ENCODE assay signal across 22 cellular contexts in the genomic region with DNA sequence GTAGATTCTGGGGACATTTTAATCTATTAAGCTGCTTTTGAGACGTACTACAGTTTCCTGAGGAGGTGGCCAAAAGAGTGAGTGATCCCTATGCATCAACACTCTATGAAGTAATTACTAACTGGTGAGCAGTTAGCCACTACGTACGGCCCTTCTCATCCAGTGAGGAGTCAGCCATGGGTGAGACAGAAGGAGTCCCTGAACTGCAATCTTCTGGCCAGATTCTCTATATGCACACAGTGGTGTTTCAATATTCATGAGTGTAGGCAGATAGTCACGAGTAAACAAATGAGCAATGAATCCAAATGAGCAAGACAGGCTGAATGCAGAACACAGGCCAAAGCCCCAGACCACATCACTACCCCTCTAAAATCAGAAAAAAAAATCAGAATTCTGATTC. TPM values are rescaled to one million over a fixed set of nuclear protein-coding genes. Genes with fewer than 3 reads are reported as not detected.
DNase-seq lines count a peak whose midpoint lies in the region; FAIRE-seq and TF ChIP-seq lines count a peak whose summit lies in the region.
"Had no signal": no experiment of that assay in that cellular context is flagged by ENCODE, and none has a peak within 500 bp of the region (broad histone marks: within the 10 kb centered on the region; RNA-seq: fewer than 3 reads in every experiment).

No MANE protein-coding gene starts in this region.

- H2BK5ac ChIP-seq in H1 (ENCODE audit: low read depth, low read length), result no peak overlapping the region

- WGBS in GM23248 (ENCODE audit: low coverage in 1 of 2, low lambda C conversion rate in 2 of 2, missing lambda C conversion rate in 2 of 2), 2 experiments, result 14% methylated on average over 4 of the region's 4 CpGs
- 94% methylated on average over 4 of the region's 4 CpGs; no CpG with 5 or more reads in 1 of the 2 experiments for WGBS in H1 (ENCODE audit: extremely low coverage in 1 of 2, insufficient coverage in 1 of 2, insufficient read length in 1 of 2, insufficient replicate concordance in 2 of 2, low coverage in 1 of 2, low lambda C conversion rate in 2 of 2, missing lambda C conversion rate in 1 of 2), 2 experiments

- H3K4ac ChIP-seq in H1 (replicated peaks; ENCODE audit: insufficient read length, low read depth, low read length), result no peak overlapping the region

- H3K9me3 Mint-ChIP-seq in activated T-helper 1 cell treated with anti-CD3 and anti-CD28 coated beads, Interleukin-12 subunit alpha, Interleukin-12 subunit beta, Interleukin-2, Interleukin-4 antibody, amounts not matched to agents 30 ng/mL and 10 ng/mL and 1 ng/mL, durations not matched to agents 14 hours and 24 hours and 36 hours, result no peaks in the 10 kb centered on the region
- H3K9me3 Mint-ChIP-seq in type B pancreatic cell, result no peaks in the 10 kb centered on the region

- H3F3A ChIP-seq in GM23248 (ENCODE audit: insufficient read depth), result peaks cover 25% of the 10 kb centered on the region

- H3K27ac ChIP-seq in GM23248 (0 out of 2 replicates have a peak overlapping the region, but pooled peaks have one; percentile 18), OCI-LY3 (ENCODE audit: low read length) (no peak overlapping the region), H1 (ENCODE audit: low read depth, low read length) (no peak overlapping the region)
- H3K27ac ChIP-seq: SK-N-MC had no signal

- no peaks in the 10 kb centered on the region; the same call in 1 of the 2 replicates for H3K79me1 ChIP-seq in H1 (ENCODE audit: low read depth, low read length)

- H3K14ac ChIP-seq in H1 (ENCODE audit: insufficient read length), result no peak overlapping the region

- no peak overlapping the region for H4K91ac ChIP-seq in H1 (replicated peaks; ENCODE audit: insufficient read length, low read length)

- H3K18ac ChIP-seq in H1 (ENCODE audit: extremely low read depth, low read length), result no peak overlapping the region

- H2AK5ac ChIP-seq in H1 (ENCODE audit: low read depth, low read length), result no peak overlapping the region

- POLR2A ChIA-PET in H1 (lab: Charles Lee; ENCODE audit: partially characterized antibody), result interaction anchor here (1.1 to 1.5 kb wide), 3 partner anchors 32 to 36 kb away, joined by 3 to 6 read pairs (median 5); partner anchors contain the start of gene MAPRE3

- H4K20me1 ChIP-seq in GM23248 (ENCODE audit: insufficient read depth), result no peaks in the 10 kb centered on the region
- H4K20me1 ChIP-seq in OCI-LY3 (ENCODE audit: insufficient read depth, low read length), result no peaks in the 10 kb centered on the region
- H4K20me1 ChIP-seq in H1 (replicated peaks in 1 of 2; ENCODE audit: control insufficient read depth in 1 of 2, insufficient read depth in 2 of 2, low read length in 2 of 2), result no peaks in the 10 kb centered on the region

- no peak overlapping the region for H2BK20ac ChIP-seq in H1 (ENCODE audit: low read length)

- H4K5ac ChIP-seq in H1 (ENCODE audit: insufficient read length, low read depth, low read length), result no peak overlapping the region

- H3K79me2 ChIP-seq in GM23248 (ENCODE audit: insufficient read depth), result no peaks in the 10 kb centered on the region
- no peaks in the 10 kb centered on the region for H3K79me2 ChIP-seq in OCI-LY3 (ENCODE audit: low read length)
- no peaks in the 10 kb centered on the region for H3K79me2 ChIP-seq in H1 (ENCODE audit: control insufficient read depth in 1 of 2, insufficient read depth in 2 of 2, low read length in 2 of 2)

- H3K4me1 ChIP-seq in GM23248 (ENCODE audit: insufficient read depth), result peaks cover 22% of the 10 kb centered on the region
- peaks cover 24% of the 10 kb centered on the region for H3K4me1 ChIP-seq in OCI-LY3 (ENCODE audit: low read length)
- H3K4me1 ChIP-seq in H1 (replicated peaks in 1 of 4; ENCODE audit: control insufficient read depth in 3 of 4, insufficient read depth in 4 of 4, low read length in 3 of 4), result 0 out of 7 replicates have a peak, but pooled peaks cover 0 to 2% (median 0%) of the 10 kb centered on the region in 4 experiments
- H3K4me1 ChIP-seq: BE2C, HAP-1 had no signal

- H3K23ac ChIP-seq in H1 (ENCODE audit: insufficient read length), result no peak overlapping the region

- H3K36me3 ChIP-seq in GM23248 (ENCODE audit: low read depth) (no peaks in the 10 kb centered on the region), OCI-LY3 (replicated peaks; ENCODE audit: low read depth, low read length) (no peaks in the 10 kb centered on the region), H1 (ENCODE audit: control insufficient read depth in 2 of 4, insufficient read depth in 4 of 4, low read length in 3 of 4) (no peaks in the 10 kb centered on the region)
- H3K36me3 ChIP-seq: BE2C, HAP-1 had no signal

- DNase-seq in GM23248, result peak; percentile 85
- no peak for DNase-seq in H1 (ENCODE audit: low read depth in 1 of 2, low spot score in 2 of 2)
- DNase-seq in pons (ENCODE audit: low spot score), result peak; percentile 49
- DNase-seq in activated T-helper 1 cell treated with anti-CD3 and anti-CD28 coated beads, Interleukin-12 subunit alpha, Interleukin-12 subunit beta, Interleukin-2, Interleukin-4 antibody, amounts not matched to agents 30 ng/mL and 10 ng/mL and 1 ng/mL, durations not matched to agents 14 hours and 24 hours and 36 hours (ENCODE audit: low spot score), result no peak
- no peak for DNase-seq in type B pancreatic cell (ENCODE audit: extremely low spot score, unreplicated experiment)
- DNase-seq in OCI-M1 (lab: John Stamatoyannopoulos, UW), result no peak
- DNase-seq in activated CD4-positive, alpha-beta T cell treated with anti-CD3 and anti-CD28 coated beads for 48 hours, result no peak
- DNase-seq: BE2C, DMS79, MM.1S, NCI-H1092, NCI-H146, NCI-H2029, NCI-H2227 treated with DMSO at 0.1 percent for 48 hours, NCI-H524, RPMI8226, SHP77 treated with DMSO at 0.1 percent for 48 hours, SW 1271 had no signal

- H3K4me3 Mint-ChIP-seq in activated T-helper 1 cell treated with anti-CD3 and anti-CD28 coated beads, Interleukin-12 subunit alpha, Interleukin-12 subunit beta, Interleukin-2, Interleukin-4 antibody, amounts not matched to agents 30 ng/mL and 10 ng/mL and 1 ng/mL, durations not matched to agents 14 hours and 24 hours and 36 hours, result no peak overlapping the region
- no peak overlapping the region for H3K4me3 Mint-ChIP-seq in type B pancreatic cell

- H3K27me3 Mint-ChIP-seq in activated T-helper 1 cell treated with anti-CD3 and anti-CD28 coated beads, Interleukin-12 subunit alpha, Interleukin-12 subunit beta, Interleukin-2, Interleukin-4 antibody, amounts not matched to agents 30 ng/mL and 10 ng/mL and 1 ng/mL, durations not matched to agents 14 hours and 24 hours and 36 hours (ENCODE audit: insufficient read depth), result peaks cover 15% of the 10 kb centered on the region
- H3K27me3 Mint-ChIP-seq in type B pancreatic cell, result no peaks in the 10 kb centered on the region

- H2BK12ac ChIP-seq in H1 (ENCODE audit: low read depth, low read length), result peak overlapping the region; percentile 28; the same call in 1 of the 2 replicates

- H3K27ac Mint-ChIP-seq in activated T-helper 1 cell treated with anti-CD3 and anti-CD28 coated beads, Interleukin-12 subunit alpha, Interleukin-12 subunit beta, Interleukin-2, Interleukin-4 antibody, amounts not matched to agents 30 ng/mL and 10 ng/mL and 1 ng/mL, durations not matched to agents 14 hours and 24 hours and 36 hours, result no peak overlapping the region
- H3K27ac Mint-ChIP-seq in type B pancreatic cell, result no peak overlapping the region

- no peak overlapping the region for H4K8ac ChIP-seq in H1 (ENCODE audit: extremely low read depth, insufficient read depth, low read length)

- TF ChIP-seq RAD21 in H1 (IDR thresholded peaks at IDR 0.05 in 1 of 2, conservative IDR thresholded peaks at IDR 0.05 in 1 of 2; ENCODE audit: low read depth in 2 of 2, low read length in 2 of 2), result no peak

- H3K9me2 ChIP-seq in GM23248 (ENCODE audit: insufficient read depth), result no peaks in the 10 kb centered on the region

- H3K23me2 ChIP-seq in H1 (ENCODE audit: low read depth, low read length), result no peaks in the 10 kb centered on the region

- TF ChIP-seq CTCF in OCI-LY3 (IDR thresholded peaks at IDR 0.05; ENCODE audit: low read depth, low read length) (no peak), H1 (IDR thresholded peaks at IDR 0.05; ENCODE audit: control extremely low read depth in 1 of 3, insufficient read depth in 1 of 3, low read depth in 1 of 3, low read length in 3 of 3) (no peak), type B pancreatic cell (conservative IDR thresholded peaks at IDR 0.05) (no peak)

- intact Hi-C loops in activated T-helper 1 cell treated with anti-CD3 and anti-CD28 coated beads, Interleukin-12 subunit alpha, Interleukin-12 subunit beta, Interleukin-2, Interleukin-4 antibody, amounts not matched to agents 30 ng/mL and 10 ng/mL and 1 ng/mL, durations not matched to agents 14 hours and 24 hours and 36 hours (cut with micrococcal nuclease), result no loop called here

- H3K4me1 Mint-ChIP-seq in activated T-helper 1 cell treated with anti-CD3 and anti-CD28 coated beads, Interleukin-12 subunit alpha, Interleukin-12 subunit beta, Interleukin-2, Interleukin-4 antibody, amounts not matched to agents 30 ng/mL and 10 ng/mL and 1 ng/mL, durations not matched to agents 14 hours and 24 hours and 36 hours (ENCODE audit: low read depth), result no peaks in the 10 kb centered on the region
- H3K4me1 Mint-ChIP-seq in type B pancreatic cell (ENCODE audit: unreplicated experiment), result no peaks in the 10 kb centered on the region

- TF ChIP-seq POLR2A in H1 (IDR thresholded peaks at IDR 0.05; ENCODE audit: control extremely low read depth in 1 of 2, low read depth in 2 of 2, low read length in 2 of 2), result no peak

- CTCF ChIA-PET in H1 (lab: Charles Lee; ENCODE audit: partially characterized antibody), result interaction anchor here (1.5 to 3.8 kb wide), 5 partner anchors 9 to 41 kb away, joined by 4 to 19 read pairs (median 7); no protein-coding TSS in a partner anchor

- H3K9me3 ChIP-seq in GM23248 (ENCODE audit: low read depth) (no peaks in the 10 kb centered on the region), OCI-LY3 (ENCODE audit: insufficient read depth, low read length) (no peaks in the 10 kb centered on the region), H1 (ENCODE audit: insufficient read depth in 2 of 2, low read depth in 1 of 2, low read length in 1 of 2) (no peaks in the 10 kb centered on the region)
- H3K9me3 ChIP-seq: BE2C, HAP-1 had no signal

- H2BK15ac ChIP-seq in H1 (ENCODE audit: low read length), result no peak overlapping the region

- H2BK120ac ChIP-seq in H1 (replicated peaks; ENCODE audit: low read depth, low read length), result no peak overlapping the region

- H3K56ac ChIP-seq in H1 (replicated peaks; ENCODE audit: insufficient read length, low read depth, low read length), result no peak overlapping the region

- in situ Hi-C loops in GM23248 (cut with MboI), result no loop called here

- no peak for TF ChIP-seq EP300 in H1 (IDR thresholded peaks at IDR 0.05; ENCODE audit: borderline replicate concordance in 1 of 2, low read depth in 2 of 2, low read length in 2 of 2)

- H3K4me2 ChIP-seq in GM23248 (ENCODE audit: unreplicated experiment), result no peak overlapping the region
- H3K4me2 ChIP-seq in OCI-LY3 (ENCODE audit: low read length), result peak overlapping the region; percentile 61
- H3K4me2 ChIP-seq in H1 (ENCODE audit: insufficient read depth in 1 of 2, low read depth in 2 of 2, low read length in 2 of 2), result no peak overlapping the region

- FAIRE-seq in H1 (lab: Jason Lieb, UNC), result no peak
- FAIRE-seq: A204.1 had no signal

- H3K4me3 ChIP-seq in GM23248, result no peak overlapping the region
- H3K4me3 ChIP-seq in OCI-LY3 (ENCODE audit: low read length), result no peak overlapping the region
- H3K4me3 ChIP-seq in H1 (ENCODE audit: extremely low read depth in 1 of 4, insufficient read depth in 2 of 4, low read depth in 3 of 4, low read length in 4 of 4), result no peak overlapping the region
- H3K4me3 ChIP-seq: HAP-1, SK-N-MC had no signal

- no peaks in the 10 kb centered on the region for H3K27me3 ChIP-seq in GM23248 (replicated peaks; ENCODE audit: insufficient read depth)
- H3K27me3 ChIP-seq in OCI-LY3 (ENCODE audit: low read depth, low read length), result peaks cover 18% of the 10 kb centered on the region
- no peaks in the 10 kb centered on the region; a peak in 2 of 7 replicates for H3K27me3 ChIP-seq in H1 (replicated peaks in 1 of 4; ENCODE audit: control insufficient read depth in 3 of 4, extremely low read depth in 1 of 4, insufficient read depth in 3 of 4, low read length in 3 of 4)
- H3K27me3 ChIP-seq: BE2C had no signal

- peaks cover 1% of the 10 kb centered on the region for H3K36me3 Mint-ChIP-seq in activated T-helper 1 cell treated with anti-CD3 and anti-CD28 coated beads, Interleukin-12 subunit alpha, Interleukin-12 subunit beta, Interleukin-2, Interleukin-4 antibody, amounts not matched to agents 30 ng/mL and 10 ng/mL and 1 ng/mL, durations not matched to agents 14 hours and 24 hours and 36 hours (ENCODE audit: low read depth)
- no peaks in the 10 kb centered on the region for H3K36me3 Mint-ChIP-seq in type B pancreatic cell

- H2AFZ ChIP-seq in GM23248 (no peak overlapping the region), OCI-LY3 (ENCODE audit: low read depth, low read length) (no peak overlapping the region), H1 (ENCODE audit: low read length) (no peak overlapping the region)

- no peak overlapping the region for H3K9ac ChIP-seq in GM23248
- no peak overlapping the region for H3K9ac ChIP-seq in OCI-LY3 (ENCODE audit: low read length)
- no peak overlapping the region for H3K9ac ChIP-seq in H1 (replicated peaks in 1 of 4; ENCODE audit: extremely low read depth in 1 of 4, low read depth in 3 of 4, low read length in 3 of 4)

RNA-seq across cellular contexts. Expression of gene TMEM214, which starts 29.8 kb away (rescaled TPM):
- 74.9 and 90.4 TPM in 2 replicates for total RNA-seq in GM23248 (2014; rRNA removed; shearing (Covaris generic))
- polyA plus RNA-seq in GM23248 (2016; fragmentation: Nextera tagmentation; extraction: Ambion mirVana) (70.9 and 75.7 TPM in 2 replicates), H1 (2011; rRNA removed) (71.0 and 100 TPM in 2 replicates)
- total RNA-seq in H1 (2021; fragmentation: NEBNext Ultra II Directional; extraction: Animal tissue kit (Norgen Biotek cat#: 25700)), result 49.7 and 52.7 TPM in 2 replicates
- 36.9 TPM for polyA plus RNA-seq in H1 (2011; cell fraction: cytosol; rRNA removed)
- 132 TPM for polyA plus RNA-seq in H1 (2011; cell fraction: nucleus; rRNA removed)
- polyA plus RNA-seq in H1 (2012, experiment 1 of 2), result 25.4 to 43.5 TPM (median 38.6 TPM) in 4 replicates
- polyA plus RNA-seq in H1 (2012, experiment 2 of 2), result 33.3 TPM
- 52.6 TPM for polyA plus RNA-seq in H1 (2013, experiment 1 of 2)
- 57.2 TPM for polyA plus RNA-seq in H1 (2013, experiment 2 of 2)
- polyA minus RNA-seq in H1 (2011; rRNA and poly(A)+ RNA removed), result 81.3 and 92.0 TPM in 2 replicates
- polyA minus RNA-seq in H1 (2011; cell fraction: cytosol; rRNA and poly(A)+ RNA removed), result 34.3 TPM
- 54.0 TPM for polyA minus RNA-seq in H1 (2011; cell fraction: nucleus; rRNA and poly(A)+ RNA removed)
- total RNA-seq in activated T-helper 1 cell treated with anti-CD3 and anti-CD28 coated beads, Interleukin-12 subunit alpha, Interleukin-12 subunit beta, Interleukin-2, Interleukin-4 antibody, amounts not matched to agents 30 ng/mL and 10 ng/mL and 1 ng/mL, durations not matched to agents 14 hours and 24 hours and 36 hours, result 97.5 and 98.1 TPM in 2 replicates
- 83.9 and 96.1 TPM in 2 replicates for total RNA-seq in type B pancreatic cell (ENCODE audit: low replicate concordance)

RNA-seq across cellular contexts. Expression of gene MAPRE3, which starts 32.6 kb away (rescaled TPM):
- 5.4 and 7.9 TPM in 2 replicates for total RNA-seq in GM23248 (2014; rRNA removed; shearing (Covaris generic))
- polyA plus RNA-seq in GM23248 (2016; fragmentation: Nextera tagmentation; extraction: Ambion mirVana) (21.6 and 23.0 TPM in 2 replicates), H1 (2011; rRNA removed) (4.9 and 8.9 TPM in 2 replicates)
- 6.6 and 7.5 TPM in 2 replicates for total RNA-seq in H1 (2021; fragmentation: NEBNext Ultra II Directional; extraction: Animal tissue kit (Norgen Biotek cat#: 25700))
- 6.7 TPM for polyA plus RNA-seq in H1 (2011; cell fraction: cytosol; rRNA removed)
- 32.7 TPM for polyA plus RNA-seq in H1 (2011; cell fraction: nucleus; rRNA removed)
- 7.2 to 11.0 TPM (median 9.3 TPM) in 4 replicates for polyA plus RNA-seq in H1 (2012, experiment 1 of 2)
- polyA plus RNA-seq in H1 (2012, experiment 2 of 2), result 7.4 TPM
- 3.5 TPM for polyA plus RNA-seq in H1 (2013, experiment 1 of 2)
- polyA plus RNA-seq in H1 (2013, experiment 2 of 2), result 3.6 TPM
- 2.6 and 4.0 TPM in 2 replicates for polyA minus RNA-seq in H1 (2011; rRNA and poly(A)+ RNA removed)
- 4.4 TPM for polyA minus RNA-seq in H1 (2011; cell fraction: cytosol; rRNA and poly(A)+ RNA removed)
- polyA minus RNA-seq in H1 (2011; cell fraction: nucleus; rRNA and poly(A)+ RNA removed), result 5.1 TPM
- 3.1 and 3.7 TPM in 2 replicates for total RNA-seq in activated T-helper 1 cell treated with anti-CD3 and anti-CD28 coated beads, Interleukin-12 subunit alpha, Interleukin-12 subunit beta, Interleukin-2, Interleukin-4 antibody, amounts not matched to agents 30 ng/mL and 10 ng/mL and 1 ng/mL, durations not matched to agents 14 hours and 24 hours and 36 hours
- total RNA-seq in type B pancreatic cell (ENCODE audit: low replicate concordance), result 13.5 and 14.4 TPM in 2 replicates

RNA-seq across cellular contexts. Expression of gene AGBL5, which starts 48.5 kb away (rescaled TPM):
- 15.2 and 17.8 TPM in 2 replicates for total RNA-seq in GM23248 (2014; rRNA removed; shearing (Covaris generic))
- polyA plus RNA-seq in GM23248 (2016; fragmentation: Nextera tagmentation; extraction: Ambion mirVana) (19.7 TPM in 2 replicates), H1 (2011; rRNA removed) (62.0 and 82.0 TPM in 2 replicates)
- total RNA-seq in H1 (2021; fragmentation: NEBNext Ultra II Directional; extraction: Animal tissue kit (Norgen Biotek cat#: 25700)), result 45.4 and 51.0 TPM in 2 replicates
- polyA plus RNA-seq in H1 (2011; cell fraction: cytosol; rRNA removed), result 61.5 TPM
- 68.2 TPM for polyA plus RNA-seq in H1 (2011; cell fraction: nucleus; rRNA removed)
- polyA plus RNA-seq in H1 (2012, experiment 1 of 2), result 45.8 to 52.7 TPM (median 47.1 TPM) in 4 replicates
- 50.1 TPM for polyA plus RNA-seq in H1 (2012, experiment 2 of 2)
- polyA plus RNA-seq in H1 (2013, experiment 1 of 2), result 31.9 TPM
- polyA plus RNA-seq in H1 (2013, experiment 2 of 2), result 32.3 TPM
- 77.2 and 83.3 TPM in 2 replicates for polyA minus RNA-seq in H1 (2011; rRNA and poly(A)+ RNA removed)
- polyA minus RNA-seq in H1 (2011; cell fraction: cytosol; rRNA and poly(A)+ RNA removed), result 35.4 TPM
- 32.2 TPM for polyA minus RNA-seq in H1 (2011; cell fraction: nucleus; rRNA and poly(A)+ RNA removed)
- 12.3 and 13.8 TPM in 2 replicates for total RNA-seq in activated T-helper 1 cell treated with anti-CD3 and anti-CD28 coated beads, Interleukin-12 subunit alpha, Interleukin-12 subunit beta, Interleukin-2, Interleukin-4 antibody, amounts not matched to agents 30 ng/mL and 10 ng/mL and 1 ng/mL, durations not matched to agents 14 hours and 24 hours and 36 hours
- 24.3 and 57.3 TPM in 2 replicates for total RNA-seq in type B pancreatic cell (ENCODE audit: low replicate concordance)

Comparison
In these comparisons a context has a peak if more than half of its experiments do, and no peak if none do; other contexts are left out.
1. DNase-seq: peak in GM23248 (single experiment) and pons (single experiment); none in H1 (0 of 2), activated T-helper 1 cell treated with anti-CD3 and anti-CD28 coated beads, Interleukin-12 subunit alpha, Interleukin-12 subunit beta, Interleukin-2, Interleukin-4 antibody, amounts not matched to agents 30 ng/mL and 10 ng/mL and 1 ng/mL, durations not matched to agents 14 hours and 24 hours and 36 hours (single experiment), type B pancreatic cell (single experiment), OCI-M1 (single experiment) and activated CD4-positive, alpha-beta T cell treated with anti-CD3 and anti-CD28 coated beads for 48 hours (single experiment).